In genomic region chr3:134699141-134699711, GRCh38 we compare ENCODE assay signal across 26 cellular contexts. TPM values are rescaled to one million over a fixed set of nuclear protein-coding genes. Genes with fewer than 3 reads are reported as not detected.
"Had no signal": no experiment of that assay in that cellular context is flagged by ENCODE, and none has a peak within 500 bp of the region (broad histone marks: within the 10 kb centered on the region; RNA-seq: fewer than 3 reads in every experiment).

No MANE protein-coding gene starts in this region.

- H3K4me1 Mint-ChIP-seq: activated CD4-positive, alpha-beta T cell treated with anti-CD3 and anti-CD28 coated beads, Interleukin-2, amount 10 ng/mL, durations not matched to agents 24 days and 14 days; activated naive CD4-positive, alpha-beta T cell treated with anti-CD3 and anti-CD28 coated beads, Interleukin-2, amount 50 U/mL, for 24 hours; stimulated activated naive B cell treated with anti-CD40 and anti-IgM and Interleukin-4, amounts not matched to agents 10 μg/mL and 1 μg/mL and 100 μg/mL, for 72 hours had no signal

- H3K4me3 ChIP-seq: pancreas, thyroid gland, upper lobe of right lung had no signal

- H3K9me3 ChIP-seq: neutrophil, pancreas, SK-N-SH, thyroid gland, upper lobe of right lung had no signal

- H3K4me2 ChIP-seq: SK-N-SH had no signal

- H3K27ac Mint-ChIP-seq: activated CD4-positive, alpha-beta T cell treated with anti-CD3 and anti-CD28 coated beads, Interleukin-2, amount 10 ng/mL, durations not matched to agents 24 days and 14 days; activated naive CD4-positive, alpha-beta T cell treated with anti-CD3 and anti-CD28 coated beads, Interleukin-2, amount 50 U/mL, for 24 hours; nephron; stimulated activated naive B cell treated with anti-CD40 and anti-IgM and Interleukin-4, amounts not matched to agents 10 μg/mL and 1 μg/mL and 100 μg/mL, for 72 hours had no signal

- H3K9me3 Mint-ChIP-seq: activated CD4-positive, alpha-beta T cell treated with anti-CD3 and anti-CD28 coated beads, Interleukin-2, amount 10 ng/mL, durations not matched to agents 24 days and 14 days; activated naive CD4-positive, alpha-beta T cell treated with anti-CD3 and anti-CD28 coated beads, Interleukin-2, amount 50 U/mL, for 24 hours had no signal

- H3K27me3 Mint-ChIP-seq: activated CD4-positive, alpha-beta T cell treated with anti-CD3 and anti-CD28 coated beads, Interleukin-2, amount 10 ng/mL, durations not matched to agents 24 days and 14 days; stimulated activated naive B cell treated with anti-CD40 and anti-IgM and Interleukin-4, amounts not matched to agents 10 μg/mL and 1 μg/mL and 100 μg/mL, for 72 hours had no signal

- H3K36me3 Mint-ChIP-seq: activated naive CD4-positive, alpha-beta T cell treated with anti-CD3 and anti-CD28 coated beads, Interleukin-2, amount 50 U/mL, for 24 hours; stimulated activated naive B cell treated with anti-CD40 and anti-IgM and Interleukin-4, amounts not matched to agents 10 μg/mL and 1 μg/mL and 100 μg/mL, for 72 hours had no signal

- H3K27ac ChIP-seq: brain microvascular endothelial cell, epithelial cell of prostate, foreskin keratinocyte, neutrophil, pancreas, thyroid gland, upper lobe of right lung had no signal

- H3K36me3 ChIP-seq: brain microvascular endothelial cell, neutrophil, pancreas, thyroid gland, upper lobe of right lung had no signal

- DNase-seq: activated CD4-positive, alpha-beta T cell treated with anti-CD3 and anti-CD28 coated beads, Interleukin-2, amount 10 ng/mL, durations not matched to agents 24 days and 14 days; activated gamma-delta T cell treated with Interleukin-2 at 50 U/mL for 16 hours; activated T-cell treated with anti-CD3 and anti-CD28 coated beads, Interleukin-2, amount 50 U/mL, for 1 hour; aorta; brain microvascular endothelial cell; cerebellar nuclear complex; cortex of kidney; foreskin keratinocyte; glutamatergic neuron; hippocampal formation; mesenchymal stem cell; pancreas; SK-N-SH; small intestine; stimulated activated CD4-positive, alpha-beta T cell treated with anti-CD3 and anti-CD28 coated beads, Interleukin-2, amount 100 ng/mL, for 24 hours; stimulated activated CD8-positive, alpha-beta memory T cell treated with anti-CD3 and anti-CD28 coated beads, Interleukin-4, amount 100 ng/mL, for 48 hours; stimulated activated naive B cell treated with anti-CD40 and anti-IgM and Interleukin-4, amounts not matched to agents 10 μg/mL and 1 μg/mL and 100 μg/mL, for 72 hours; T-helper 2 cell; thyroid gland; upper lobe of right lung had no signal

- H3K27me3 ChIP-seq: brain microvascular endothelial cell, foreskin keratinocyte, neutrophil, pancreas, thyroid gland, upper lobe of right lung had no signal

- H3K4me1 ChIP-seq: pancreas, thyroid gland, upper lobe of right lung had no signal

- ATAC-seq: foreskin keratinocyte; pancreas; sciatic nerve; stimulated activated naive B cell treated with anti-CD40 and anti-IgM and Interleukin-4, amounts not matched to agents 10 μg/mL and 1 μg/mL and 100 μg/mL, for 72 hours; upper lobe of right lung had no signal

- H3K9ac ChIP-seq: SK-N-SH had no signal

- H3K4me3 Mint-ChIP-seq: activated CD4-positive, alpha-beta T cell treated with anti-CD3 and anti-CD28 coated beads, Interleukin-2, amount 10 ng/mL, durations not matched to agents 24 days and 14 days; activated naive CD4-positive, alpha-beta T cell treated with anti-CD3 and anti-CD28 coated beads, Interleukin-2, amount 50 U/mL, for 24 hours; nephron; stimulated activated naive B cell treated with anti-CD40 and anti-IgM and Interleukin-4, amounts not matched to agents 10 μg/mL and 1 μg/mL and 100 μg/mL, for 72 hours had no signal

RNA-seq across cellular contexts. Expression of gene KY, which starts 48.4 kb away (rescaled TPM):
- total RNA-seq: activated CD4-positive, alpha-beta T cell treated with anti-CD3 and anti-CD28 coated beads, Interleukin-2, amount 10 ng/mL, durations not matched to agents 24 days and 14 days; foreskin keratinocyte; subcutaneous adipose tissue had no signal
- polyA plus RNA-seq: foreskin keratinocyte had no signal
